ENCODE assay signal across 27 cellular contexts in genomic region chr9:129381481-129381957, GRCh38.
A peak's percentile ranks its signal among the peaks of the same experiment; 100 is the strongest.
DNase-seq lines count a peak whose midpoint lies in the region; ATAC-seq and TF ChIP-seq lines count a peak whose summit lies in the region.
"Had no signal": no experiment of that assay in that cellular context is flagged by ENCODE, and none has a peak within 500 bp of the region (broad histone marks: within the 10 kb centered on the region; RNA-seq: fewer than 3 reads in every experiment).

No MANE protein-coding gene starts in this region.

- intact Hi-C loops in posterior vena cava (cut with DNase I) = no loop called here

- H2AFZ ChIP-seq in SK-N-SH (ENCODE audit: low read depth) (no peak overlapping the region), H9 (ENCODE audit: low read length) (no peak overlapping the region)

- H3K9ac ChIP-seq in SK-N-SH (no peak overlapping the region), H9 (ENCODE audit: extremely low read depth, insufficient read length, low read length) (no peak overlapping the region)

- H3K27me3 ChIP-seq in SK-N-SH (ENCODE audit: insufficient read depth) (no peaks in the 10 kb centered on the region), H9 (ENCODE audit: insufficient read depth, low read length) (no peaks in the 10 kb centered on the region)
- H3K27me3 ChIP-seq: MG63, uterus had no signal

- H3K27ac ChIP-seq in SK-N-SH (ENCODE audit: low read depth in 2 of 2, low read length in 1 of 2) = no peak overlapping the region
- no peak overlapping the region for H3K27ac ChIP-seq in H9 (ENCODE audit: insufficient read length, low read depth, low read length)

- H3K27ac Mint-ChIP-seq in H9 = no peak overlapping the region
- H3K27ac Mint-ChIP-seq: activated CD4-positive, alpha-beta T cell treated with anti-CD3 and anti-CD28 coated beads, Interleukin-2, amount 10 ng/mL, durations not matched to agents 24 days and 14 days; endodermal cell had no signal

- 0 out of 5 replicates have a peak overlapping the region, but pooled peaks of 1 of the 2 experiments have one; percentile 7 for H3K4me3 Mint-ChIP-seq in H9
- H3K4me3 Mint-ChIP-seq: activated CD4-positive, alpha-beta T cell treated with anti-CD3 and anti-CD28 coated beads, Interleukin-2, amount 10 ng/mL, durations not matched to agents 24 days and 14 days; activated T-cell treated with anti-CD3 and anti-CD28 coated beads, Interleukin-2, amount 50 U/mL, for 4 hours; endodermal cell had no signal

- H4K91ac ChIP-seq in H9 (ENCODE audit: insufficient read length, low read depth, low read length) = no peak overlapping the region

- no peaks in the 10 kb centered on the region for H3K79me1 ChIP-seq in H9 (ENCODE audit: insufficient read depth, low read depth, low read length, poor library complexity, severe bottlenecking)

- H3K23ac ChIP-seq in H9 (ENCODE audit: insufficient read length, low read depth, low read length) = no peak overlapping the region

- no peak overlapping the region for H4K8ac ChIP-seq in H9 (replicated peaks; ENCODE audit: insufficient read length, low read depth, low read length)

- H3K4ac ChIP-seq in H9 (ENCODE audit: low read depth, low read length) = no peak overlapping the region

- peaks cover 5% of the 10 kb centered on the region for H3K23me2 ChIP-seq in H9 (ENCODE audit: insufficient read length, low read depth, low read length, poor library complexity, severe bottlenecking)

- peak; percentile 29 for DNase-seq in SK-N-SH
- DNase-seq in H9 = peak; percentile 35
- DNase-seq in iPS-NIHi7 (ENCODE audit: extremely low spot score) = peak; percentile 22
- peak; percentile 48 for DNase-seq in posterior vena cava (ENCODE audit: low spot score)
- DNase-seq in NCI-H82 treated with DMSO at 0.1 percent for 48 hours (lab: John Stamatoyannopoulos, UW; ENCODE audit: unreplicated experiment) = no peak
- no peak for DNase-seq in islet precursor cell
- DNase-seq: activated CD4-positive, alpha-beta T cell treated with anti-CD3 and anti-CD28 coated beads, Interleukin-2, amount 10 ng/mL, durations not matched to agents 24 days and 14 days; activated naive CD4-positive, alpha-beta T cell treated with Interleukin-2 at 50 U/mL for 16 hours; activated T-cell treated with anti-CD3 and anti-CD28 coated beads, Interleukin-2, amount 50 U/mL, for 4 hours; CD8-positive, alpha-beta memory T cell; foreskin fibroblast; HCEC 1CT; head of caudate nucleus; KG1; kidney glomerular epithelial cell; MG63; NCI-H2029 treated with DMSO at 0.1 percent for 48 hours; NCI-H446 treated with DMSO at 0.1 percent for 48 hours; NCI-H82; OCI-M1; stimulated activated naive CD4-positive, alpha-beta T cell had no signal

- H2BK20ac ChIP-seq in H9 (ENCODE audit: low read depth, low read length, poor library complexity, severe bottlenecking) = no peak overlapping the region

- H4K20me1 ChIP-seq in SK-N-SH (ENCODE audit: insufficient read depth) (no peaks in the 10 kb centered on the region), H9 (ENCODE audit: control insufficient read depth, insufficient read depth, insufficient read length) (no peaks in the 10 kb centered on the region)

- H3K9me3 Mint-ChIP-seq in H9 = no peaks in the 10 kb centered on the region; a peak in 2 of 5 replicates
- H3K9me3 Mint-ChIP-seq: activated CD4-positive, alpha-beta T cell treated with anti-CD3 and anti-CD28 coated beads, Interleukin-2, amount 10 ng/mL, durations not matched to agents 24 days and 14 days; activated T-cell treated with anti-CD3 and anti-CD28 coated beads, Interleukin-2, amount 50 U/mL, for 4 hours; CD8-positive, alpha-beta memory T cell; endodermal cell had no signal

- no peak overlapping the region for H2BK15ac ChIP-seq in H9 (ENCODE audit: low read depth, low read length)

- H3K56ac ChIP-seq in H9 (ENCODE audit: insufficient read length, low read depth, low read length) = no peak overlapping the region

- H3K4me2 ChIP-seq in SK-N-SH = no peak overlapping the region
- no peak overlapping the region for H3K4me2 ChIP-seq in H9 (ENCODE audit: insufficient read depth, insufficient read length, low read length)

- no peaks in the 10 kb centered on the region for H3K79me2 ChIP-seq in SK-N-SH (ENCODE audit: insufficient read depth)
- H3K79me2 ChIP-seq in H9 (ENCODE audit: insufficient read depth, low read length) = no peaks in the 10 kb centered on the region

- no peaks in the 10 kb centered on the region for H3K9me2 ChIP-seq in SK-N-SH

- no peak overlapping the region for H4K5ac ChIP-seq in H9 (ENCODE audit: insufficient read length, low read depth, low read length)

- no peak overlapping the region for H2BK120ac ChIP-seq in H9 (ENCODE audit: low read depth, low read length, poor library complexity, severe bottlenecking)

- peaks cover 0 to 13% of the 10 kb centered on the region in 2 experiments; a peak in 1 of 4 replicates for H3K4me1 ChIP-seq in SK-N-SH (ENCODE audit: control insufficient read depth in 1 of 2, insufficient read depth in 2 of 2, low read depth in 1 of 2, low read length in 1 of 2)
- no peaks in the 10 kb centered on the region for H3K4me1 ChIP-seq in H9 (ENCODE audit: insufficient read depth, low read length)

- TF ChIP-seq CTCF in SK-N-SH (IDR thresholded peaks at IDR 0.05) = no peak
- TF ChIP-seq CTCF in H9 (conservative IDR thresholded peaks at IDR 0.05) = no peak

- no peak overlapping the region for H2BK12ac ChIP-seq in H9 (ENCODE audit: insufficient read length, low read depth, low read length)

- no peak overlapping the region for H3K4me3 ChIP-seq in SK-N-SH (ENCODE audit: low read depth in 2 of 2, low read length in 1 of 2)
- H3K4me3 ChIP-seq: lung, MG63, uterus had no signal

- no peak overlapping the region for H3K14ac ChIP-seq in H9 (ENCODE audit: insufficient read depth, low read length)

- no peak overlapping the region for H2BK5ac ChIP-seq in H9 (ENCODE audit: insufficient read length, low read length)

- CTCF ChIA-PET in SK-N-SH (lab: Yijun Ruan, JAX) = interaction anchor here (0.9 kb wide), 1 partner anchor 23 kb away, joined by 3 read pairs; no protein-coding TSS in a partner anchor

- H3K36me3 Mint-ChIP-seq in H9 (ENCODE audit: insufficient read depth in 1 of 3, low read depth in 3 of 3) = peaks cover 0 to 2% (median 0%) of the 10 kb centered on the region in 3 experiments; a peak in 1 of 7 replicates
- H3K36me3 Mint-ChIP-seq: CD8-positive, alpha-beta memory T cell had no signal

- peaks cover 35% of the 10 kb centered on the region for H3K27me3 Mint-ChIP-seq in H9 (ENCODE audit: low read depth)
- H3K27me3 Mint-ChIP-seq: CD8-positive, alpha-beta memory T cell had no signal

- peaks cover 31 to 43% of the 10 kb centered on the region in 2 experiments for H3K4me1 Mint-ChIP-seq in H9
- H3K4me1 Mint-ChIP-seq: endodermal cell had no signal

- no peak for TF ChIP-seq RAD21 in SK-N-SH (IDR thresholded peaks at IDR 0.05; ENCODE audit: low read length)

- no peak overlapping the region for H3K18ac ChIP-seq in H9 (ENCODE audit: insufficient read length, low read depth, low read length)

- H3F3A ChIP-seq in SK-N-SH (replicated peaks; ENCODE audit: insufficient read depth) = no peaks in the 10 kb centered on the region

- WGBS in SK-N-SH (ENCODE audit: low lambda C conversion rate) = 91% methylated on average over 10 of the region's 12 CpGs
- no CpG with 5 or more reads among the region's 12 CpGs for WGBS in H9 (ENCODE audit: extremely low coverage, insufficient read length, low lambda C conversion rate)

- POLR2A ChIA-PET in SK-N-SH (lab: Yijun Ruan, JAX) = interaction anchor here (0.7 to 1.4 kb wide), 2 partner anchors 29 to 204 kb away, joined by 3 to 6 read pairs; partner anchors contain the start of gene IER5L

- H3K9me3 ChIP-seq in SK-N-SH (no peaks in the 10 kb centered on the region), H9 (ENCODE audit: control insufficient read depth, low read depth, low read length) (no peaks in the 10 kb centered on the region)
- H3K9me3 ChIP-seq: MG63, uterus had no signal

- H3K36me3 ChIP-seq in SK-N-SH (replicated peaks in 1 of 2; ENCODE audit: control insufficient read depth in 1 of 2, insufficient read depth in 2 of 2, low read length in 1 of 2) = no peaks in the 10 kb centered on the region
- H3K36me3 ChIP-seq: MG63, uterus had no signal

- TF ChIP-seq EP300 in SK-N-SH (IDR thresholded peaks at IDR 0.05; ENCODE audit: borderline replicate concordance in 1 of 2, low read depth in 1 of 2, low read length in 1 of 2) = no peak

- no peak; the same call in 2 of the 3 replicates for ATAC-seq in SK-N-SH treated with all-trans-retinoic acid at 6 μM for 48 hours
- ATAC-seq in GM19452 (IDR thresholded peaks at IDR 0.05; ENCODE audit: unreplicated experiment) = no peak
- ATAC-seq: activated T-cell treated with anti-CD3 and anti-CD28 coated beads, Interleukin-2, amount 50 U/mL, for 4 hours; esophagus mucosa had no signal

- no peak overlapping the region for H2AK5ac ChIP-seq in H9 (ENCODE audit: insufficient read length, low read length)

- H3T11ph ChIP-seq in H9 (ENCODE audit: low read length) = no peak overlapping the region

TF ChIP-seq in SK-N-SH, 30 proteins besides CTCF, POLR2A, EP300 and RAD21:
- TF ChIP-seq SMC3 (IDR thresholded peaks at IDR 0.05; ENCODE audit: low read depth, low read length) (no peak), TCF12 (IDR thresholded peaks at IDR 0.05) (no peak)

TF ChIP-seq in SK-N-SH treated with all-trans-retinoic acid at 6 μM for 48 hours, 23 proteins besides CTCF, POLR2A, EP300 and RAD21 (continues in another document):
- TF ChIP-seq RARB (CRISPR knock-in tag; IDR thresholded peaks at IDR 0.05) (no peak), ZC3H10 (CRISPR knock-in tag; IDR thresholded peaks at IDR 0.05) (no peak), POU6F1 (CRISPR knock-in tag; IDR thresholded peaks at IDR 0.05; ENCODE audit: borderline replicate concordance, low read depth) (no peak), TOX (CRISPR knock-in tag; IDR thresholded peaks at IDR 0.05; ENCODE audit: borderline replicate concordance) (no peak), ARNTL (CRISPR knock-in tag; IDR thresholded peaks at IDR 0.05; ENCODE audit: borderline replicate concordance, low read depth) (no peak)

Comparison
In these comparisons a context has a peak if more than half of its experiments do, and no peak if none do; other contexts are left out.
1. DNase-seq: peak in SK-N-SH (single experiment), H9 (single experiment), iPS-NIHi7 (single experiment) and posterior vena cava (single experiment); none in NCI-H82 treated with DMSO at 0.1 percent for 48 hours (single experiment) and islet precursor cell (single experiment).